8 cellular contexts compared by ENCODE assay signal in the genomic region with DNA sequence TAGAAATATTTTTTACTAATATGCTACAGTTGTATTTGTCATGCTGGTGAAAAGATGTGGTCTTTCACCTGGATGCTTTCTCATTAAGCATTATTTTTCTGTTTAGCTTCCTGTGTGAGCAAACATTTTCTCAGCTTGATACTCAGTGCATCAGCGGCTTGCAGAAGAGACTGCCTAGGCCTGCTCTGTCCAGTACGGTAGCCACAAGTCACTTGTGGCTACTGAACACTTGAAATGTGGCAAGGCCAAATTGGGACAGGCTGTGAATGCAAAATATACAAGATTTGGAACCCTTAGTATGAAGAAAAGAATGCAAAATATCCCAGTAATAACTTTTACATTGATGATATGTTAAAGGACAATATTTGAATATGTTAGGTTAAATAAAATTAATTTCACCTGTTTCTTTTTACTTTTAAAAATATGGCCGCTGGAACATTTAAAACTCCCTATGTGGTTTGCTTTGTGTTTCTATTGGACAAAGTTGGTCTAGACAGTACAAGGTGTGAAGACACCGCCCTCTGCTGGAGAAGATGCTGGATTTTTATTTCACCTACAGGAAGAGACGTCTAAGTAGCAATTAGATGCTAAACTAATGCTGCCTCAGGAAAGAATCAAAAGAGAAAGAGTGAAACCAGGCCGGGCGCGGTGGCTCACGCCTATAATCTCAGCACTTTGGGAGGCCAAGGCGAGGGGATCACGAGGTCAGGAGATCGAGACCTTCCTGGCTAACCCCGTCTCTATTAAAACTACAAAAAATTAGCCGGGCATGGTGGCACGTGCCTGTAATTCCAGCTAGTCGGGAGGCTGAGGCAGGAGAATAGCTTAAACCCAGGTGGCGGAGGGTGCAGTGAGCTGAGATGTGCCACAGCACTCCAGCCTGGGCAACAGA. TPM values are rescaled to one million over a fixed set of nuclear protein-coding genes. Genes with fewer than 3 reads are reported as not detected.
DNase-seq lines count a peak whose midpoint lies in the region; ATAC-seq and TF ChIP-seq lines count a peak whose summit lies in the region.

No MANE protein-coding gene starts in this region.

- intact Hi-C loops in left lung (cut with DNase I): loop anchor here in 1 of 2 donors (5.0 kb wide), 1 partner anchor 86 kb away; no protein-coding TSS in a partner anchor

- DNase-seq in D341Med (ENCODE audit: low spot score): peak; percentile 43
- peak; percentile 32 for DNase-seq in NCI-H345 treated with DMSO at 0.1 percent for 48 hours (lab: John Stamatoyannopoulos, UW; ENCODE audit: unreplicated experiment)
- peak; percentile 72 for DNase-seq in activated CD4-positive, CD25-positive, alpha-beta regulatory T cell treated with anti-CD3 and anti-CD28 coated beads, Interleukin-2, amount 50 U/mL, for 72 hours
- DNase-seq in choroid plexus epithelial cell (ENCODE audit: low read depth): peak; percentile 93
- peak in 1 of 2 donors; percentile 69 for DNase-seq in left lung
- peak; percentile 26 to 74 (median 58) for DNase-seq in stimulated activated CD4-positive, alpha-beta T cell treated with anti-CD3 and anti-CD28 coated beads, TNF-alpha, amount 100 ng/mL, for 4 hours (ENCODE audit: low read depth in 3 of 3)

- no peaks in the 10 kb centered on the region for H3K9me3 ChIP-seq in left lung

- H3K4me3 ChIP-seq in choroid plexus epithelial cell (ENCODE audit: low read depth, low read length): no peak overlapping the region
- peak overlapping the region in 1 of 2 donors; percentile 55 for H3K4me3 ChIP-seq in left lung

- peaks cover 0 to 19% of the 10 kb centered on the region in 2 donors for H3K36me3 ChIP-seq in left lung

- H3K27me3 ChIP-seq in left lung: no peaks in the 10 kb centered on the region

- peaks cover 0 to 75% of the 10 kb centered on the region in 2 donors for H3K4me1 ChIP-seq in left lung

- ATAC-seq in HG02798 (IDR thresholded peaks at IDR 0.05; ENCODE audit: poor library complexity, unreplicated experiment) (peak; percentile 40), left lung (peak; percentile 86), HG03565 (IDR thresholded peaks at IDR 0.05; ENCODE audit: unreplicated experiment) (no peak)

- TF ChIP-seq CTCF in choroid plexus epithelial cell (conservative IDR thresholded peaks at IDR 0.05; ENCODE audit: low read depth, low read length) (peak; percentile 72), left lung (IDR thresholded peaks at IDR 0.05) (peak; percentile 76 to 81)

- peak overlapping the region in 1 of 2 donors; percentile 95 for H3K27ac ChIP-seq in left lung

RNA-seq across cellular contexts. Expression of a gene that starts 5.3 kb away (rescaled TPM):
- total RNA-seq in left lung: 100 to 1,000 TPM; 131 to 533 TPM

RNA-seq across cellular contexts. Expression of a gene that starts 30.8 kb away (rescaled TPM):
- 10 to 100 TPM; 50.6 to 60.7 TPM for total RNA-seq in left lung
